8 cellular contexts compared by ENCODE assay signal in the genomic region with DNA sequence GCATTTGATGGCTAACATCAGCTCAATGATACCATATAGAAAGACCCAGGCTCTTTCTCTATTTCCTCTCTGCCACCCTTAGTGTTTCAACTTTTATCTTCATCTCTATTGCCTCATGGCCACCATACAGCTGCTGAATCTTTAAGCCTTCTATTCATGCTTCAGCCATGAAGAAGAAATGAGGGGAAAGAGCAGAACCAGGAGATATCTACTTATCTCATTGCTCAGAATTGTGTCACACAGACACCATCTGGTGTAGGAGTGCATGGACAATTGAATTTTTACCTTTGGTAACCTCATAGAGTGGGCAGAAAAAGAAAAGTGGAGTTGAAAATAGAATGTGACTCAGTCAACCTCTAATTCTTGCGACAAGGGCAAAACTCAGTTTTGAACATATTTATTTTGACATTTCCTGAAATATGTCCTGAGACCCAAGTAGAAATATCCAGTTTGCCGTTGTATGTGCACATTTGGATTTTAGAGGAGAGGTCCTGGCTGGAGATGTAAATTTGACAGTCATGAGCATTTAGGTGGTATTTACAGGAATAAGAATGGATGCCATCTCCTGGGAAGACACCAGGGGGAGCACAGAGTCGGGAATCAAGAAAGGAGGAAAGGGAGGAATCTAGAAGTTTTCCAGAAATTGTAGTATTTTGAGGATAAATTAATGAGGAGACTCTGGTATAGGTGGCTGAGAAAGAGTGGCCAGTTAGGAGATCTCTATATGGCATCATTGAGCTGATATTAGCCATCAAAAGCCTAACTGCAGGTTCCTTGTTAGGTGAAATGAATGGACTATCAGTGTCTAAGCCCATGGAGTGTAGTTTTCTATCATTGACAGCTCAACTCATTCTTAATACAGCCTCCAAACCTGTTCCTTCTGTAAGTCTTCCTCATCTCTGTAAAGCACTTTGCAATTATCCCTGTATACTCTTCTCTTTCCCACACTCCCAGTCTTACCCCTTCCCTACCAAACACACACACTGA. TPM values are rescaled to one million over a fixed set of nuclear protein-coding genes. Genes with fewer than 3 reads are reported as not detected.
DNase-seq lines count a peak whose midpoint lies in the region; ATAC-seq and TF ChIP-seq lines count a peak whose summit lies in the region.

No MANE protein-coding gene starts in this region.

- TF ChIP-seq POLR2A in GM18505 (IDR thresholded peaks at IDR 0.05; ENCODE audit: borderline replicate concordance, extremely low read depth, insufficient read depth, insufficient read length): no peak

- no peaks in the 10 kb centered on the region for H3K36me3 Mint-ChIP-seq in activated CD4-positive, alpha-beta memory T cell treated with anti-CD3 and anti-CD28 coated beads for 36 hours

- DNase-seq in AG08395 (ENCODE audit: low spot score) (peak; percentile 53), HCEC 1CT (peak; percentile 7), amniotic epithelial cell (ENCODE audit: low read depth) (peak; percentile 31), iris pigment epithelial cell (ENCODE audit: low read depth) (peak; percentile 44), stromal cell of bone marrow (ENCODE audit: low read depth) (peak; percentile 17)
- no peak for DNase-seq in activated CD4-positive, alpha-beta memory T cell treated with anti-CD3 and anti-CD28 coated beads for 36 hours
- DNase-seq in NK-92 treated with Interleukin-12 subunit alpha and Interleukin-12 subunit beta, amount 100 ng/mL, for 24 hours (lab: John Stamatoyannopoulos, UW): no peak

- H3K9me3 Mint-ChIP-seq in activated CD4-positive, alpha-beta memory T cell treated with anti-CD3 and anti-CD28 coated beads for 36 hours: no peaks in the 10 kb centered on the region

- H3K27me3 Mint-ChIP-seq in activated CD4-positive, alpha-beta memory T cell treated with anti-CD3 and anti-CD28 coated beads for 36 hours: peaks cover 16% of the 10 kb centered on the region

- ATAC-seq in GM18505 (IDR thresholded peaks at IDR 0.05; ENCODE audit: unreplicated experiment): no peak

- POLR2A ChIA-PET in activated CD4-positive, alpha-beta memory T cell treated with anti-CD3 and anti-CD28 coated beads for 36 hours (lab: Charles Lee): no interaction called here

- peaks cover 2% of the 10 kb centered on the region for H3K4me1 Mint-ChIP-seq in activated CD4-positive, alpha-beta memory T cell treated with anti-CD3 and anti-CD28 coated beads for 36 hours (ENCODE audit: low read depth)

- CTCF ChIA-PET in activated CD4-positive, alpha-beta memory T cell treated with anti-CD3 and anti-CD28 coated beads for 36 hours (lab: Charles Lee): interaction anchor here (0.6 to 4.6 kb wide), 3 partner anchors 315 to 352 kb away, joined by 3 to 25 read pairs (median 5); no protein-coding TSS in a partner anchor

- intact Hi-C loops in activated CD4-positive, alpha-beta memory T cell treated with anti-CD3 and anti-CD28 coated beads for 36 hours (cut with micrococcal nuclease): no loop called here

- no peak overlapping the region for H3K27ac Mint-ChIP-seq in activated CD4-positive, alpha-beta memory T cell treated with anti-CD3 and anti-CD28 coated beads for 36 hours

- H3K4me3 Mint-ChIP-seq in activated CD4-positive, alpha-beta memory T cell treated with anti-CD3 and anti-CD28 coated beads for 36 hours: no peak overlapping the region

RNA-seq across cellular contexts. Expression of gene GAPT, which starts 7.0 kb away (rescaled TPM):
- total RNA-seq in activated CD4-positive, alpha-beta memory T cell treated with anti-CD3 and anti-CD28 coated beads for 36 hours: not detected

RNA-seq across cellular contexts. Expression of gene PLK2, which starts 38.4 kb away (rescaled TPM):
- 1 to 10 TPM; 1.4 to 2.2 TPM for total RNA-seq in activated CD4-positive, alpha-beta memory T cell treated with anti-CD3 and anti-CD28 coated beads for 36 hours

Comparison
In these comparisons a context has a peak if more than half of its experiments do, and no peak if none do; other contexts are left out.
1. DNase-seq: peak in AG08395 (single experiment), HCEC 1CT (single experiment), amniotic epithelial cell (single experiment), iris pigment epithelial cell (single experiment) and stromal cell of bone marrow (single experiment); none in activated CD4-positive, alpha-beta memory T cell treated with anti-CD3 and anti-CD28 coated beads for 36 hours (single experiment) and NK-92 treated with Interleukin-12 subunit alpha and Interleukin-12 subunit beta, amount 100 ng/mL, for 24 hours (single experiment).